In the genomic region with DNA sequence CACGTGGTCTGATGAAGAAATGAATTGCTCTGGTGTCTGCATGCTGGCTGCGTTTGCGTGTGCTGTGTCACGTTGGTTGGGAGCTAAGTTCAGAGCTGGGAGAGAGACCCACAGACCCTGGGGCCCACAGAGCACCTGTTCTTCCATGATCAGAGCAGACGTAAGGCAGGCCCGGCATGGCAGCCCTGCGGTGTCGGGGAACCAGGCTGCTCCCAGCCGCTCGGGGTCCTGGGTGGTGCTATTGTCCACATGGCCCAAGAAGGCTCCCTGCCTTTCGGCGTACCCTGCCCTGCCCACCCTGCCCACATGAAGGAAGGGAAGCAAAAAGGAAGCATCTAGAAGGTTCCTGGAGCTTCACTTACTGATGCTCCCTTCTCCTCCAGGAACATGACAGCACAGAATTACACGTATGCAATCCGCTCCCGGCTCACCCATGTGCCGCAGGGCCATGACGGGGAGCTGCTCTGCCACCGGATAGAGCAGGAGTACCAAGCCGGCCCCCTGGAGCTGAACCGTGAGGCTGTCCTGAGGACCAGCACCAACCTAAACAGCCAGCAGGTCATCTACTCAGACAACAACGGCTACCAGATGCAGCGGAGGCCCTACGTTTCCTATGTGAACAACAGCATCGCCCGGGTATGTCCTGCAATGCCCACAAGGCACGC, we compare ENCODE assay signal across 23 cellular contexts.
"Had no signal": no experiment of that assay in that cellular context is flagged by ENCODE, and none has a peak within 500 bp of the region (broad histone marks: within the 10 kb centered on the region; RNA-seq: fewer than 3 reads in every experiment).

No MANE protein-coding gene starts in this region.

- H3K27ac ChIP-seq: epithelial cell of prostate, esophagus muscularis mucosa, gastrocnemius medialis, heart right ventricle, left lung, lower lobe of right lung, neutrophil, spleen, testis, tibial nerve, upper lobe of right lung, vagina had no signal

- H3K9me3 ChIP-seq: neutrophil, testis, upper lobe of right lung, vagina had no signal

- DNase-seq: cortex of kidney; effector memory CD4-positive, alpha-beta T cell; gastrocnemius medialis; left lung; lower lobe of right lung; midbrain; spleen; stimulated activated CD4-positive, alpha-beta T cell treated with anti-CD3 and anti-CD28 coated beads, Interleukin-15, amount 100 ng/mL, for 24 hours; stimulated activated CD4-positive, alpha-beta T cell treated with anti-CD3 and anti-CD28 coated beads, Interleukin-1b, Interleukin-23, amount 100 ng/mL, for 48 hours; stimulated activated CD4-positive, alpha-beta T cell treated with anti-CD3 and anti-CD28 coated beads, Interleukin-4, amount 100 ng/mL, for 24 hours; stimulated activated naive B cell treated with anti-CD40 and anti-IgM and Interleukin-4, amounts not matched to agents 10 μg/mL and 1 μg/mL and 100 μg/mL, for 72 hours; stimulated activated naive CD8-positive, alpha-beta T cell treated with anti-CD3 and anti-CD28 coated beads, Interleukin-15, amount 100 ng/mL, for 72 hours; testis; upper lobe of right lung had no signal

- H3K27me3 Mint-ChIP-seq: memory B cell; stimulated activated naive B cell treated with anti-CD40 and anti-IgM and Interleukin-4, amounts not matched to agents 10 μg/mL and 1 μg/mL and 100 μg/mL, for 72 hours; stimulated activated naive CD8-positive, alpha-beta T cell treated with anti-CD3 and anti-CD28 coated beads, Interleukin-15, amount 100 ng/mL, for 72 hours had no signal

- H3K4me3 Mint-ChIP-seq: memory B cell; nephron progenitor cell; stimulated activated naive B cell treated with anti-CD40 and anti-IgM and Interleukin-4, amounts not matched to agents 10 μg/mL and 1 μg/mL and 100 μg/mL, for 72 hours; stimulated activated naive CD8-positive, alpha-beta T cell treated with anti-CD3 and anti-CD28 coated beads, Interleukin-15, amount 100 ng/mL, for 72 hours had no signal

- H3K4me1 Mint-ChIP-seq: memory B cell, nephron progenitor cell had no signal

- H3K27me3 ChIP-seq: esophagus muscularis mucosa, gastrocnemius medialis, heart right ventricle, left lung, neutrophil, spleen, testis, tibial nerve, upper lobe of right lung, vagina had no signal

- H3K27ac Mint-ChIP-seq: memory B cell; nephron progenitor cell; stimulated activated naive B cell treated with anti-CD40 and anti-IgM and Interleukin-4, amounts not matched to agents 10 μg/mL and 1 μg/mL and 100 μg/mL, for 72 hours; stimulated activated naive CD8-positive, alpha-beta T cell treated with anti-CD3 and anti-CD28 coated beads, Interleukin-15, amount 100 ng/mL, for 72 hours had no signal

- ATAC-seq: gastrocnemius medialis; left lung; lower lobe of right lung; sciatic nerve; stimulated activated naive B cell treated with anti-CD40 and anti-IgM and Interleukin-4, amounts not matched to agents 10 μg/mL and 1 μg/mL and 100 μg/mL, for 72 hours; upper lobe of right lung had no signal

- H3K4me1 ChIP-seq: esophagus muscularis mucosa, gastrocnemius medialis, left lung, lower lobe of right lung, spleen, testis, tibial nerve, upper lobe of right lung, vagina had no signal

- H3K4me3 ChIP-seq: esophagus muscularis mucosa, gastrocnemius medialis, heart right ventricle, left lung, lower lobe of right lung, spleen, testis, tibial nerve, upper lobe of right lung, vagina had no signal
